10 cellular contexts compared by ENCODE assay signal in genomic region chr1:166133276-166133841, GRCh38. TPM values are rescaled to one million over a fixed set of nuclear protein-coding genes. Genes with fewer than 3 reads are reported as not detected.
DNase-seq lines count a peak whose midpoint lies in the region; ATAC-seq and TF ChIP-seq lines count a peak whose summit lies in the region.
"Had no signal": no experiment of that assay in that cellular context is flagged by ENCODE, and none has a peak within 500 bp of the region (broad histone marks: within the 10 kb centered on the region; RNA-seq: fewer than 3 reads in every experiment).

No MANE protein-coding gene starts in this region.

- H3K4me1 Mint-ChIP-seq in brain (no peaks in the 10 kb centered on the region), neural progenitor cell (no peaks in the 10 kb centered on the region)

- no peak for ATAC-seq in HG02678 (IDR thresholded peaks at IDR 0.05; ENCODE audit: unreplicated experiment)
- no peak for ATAC-seq in sciatic nerve

- H3K9me3 Mint-ChIP-seq in brain (peaks cover 0 to 2% (median 0%) of the 10 kb centered on the region in 5 experiments), neural progenitor cell (peaks cover 2% of the 10 kb centered on the region)

- H3K36me3 ChIP-seq in neural progenitor cell, result no peaks in the 10 kb centered on the region

- no peaks in the 10 kb centered on the region for H3K79me2 ChIP-seq in neural progenitor cell (ENCODE audit: low read depth)

- H3K4me1 ChIP-seq in neural progenitor cell, result no peaks in the 10 kb centered on the region

- no peaks in the 10 kb centered on the region for H3F3A ChIP-seq in neural progenitor cell (ENCODE audit: low read depth)

- no peak overlapping the region for H3K27ac ChIP-seq in neural progenitor cell
- H3K27ac ChIP-seq: coronary artery had no signal

- no peak overlapping the region for H2AFZ ChIP-seq in neural progenitor cell (replicated peaks)

- H3K9me3 ChIP-seq in neural progenitor cell (ENCODE audit: low read depth), result no peaks in the 10 kb centered on the region

- H3K27me3 Mint-ChIP-seq in brain (no peaks in the 10 kb centered on the region), neural progenitor cell (ENCODE audit: insufficient read depth, low read depth) (peaks cover 3% of the 10 kb centered on the region)

- no peak overlapping the region for H3K9ac ChIP-seq in neural progenitor cell

- H3K36me3 Mint-ChIP-seq in brain, result no peaks in the 10 kb centered on the region
- no peaks in the 10 kb centered on the region for H3K36me3 Mint-ChIP-seq in neural progenitor cell

- intact Hi-C loops in sciatic nerve (cut with DNase I), result no loop called here

- TF ChIP-seq CTCF in LNCAP (IDR thresholded peaks at IDR 0.05) (peak; percentile 76), brain (conservative IDR thresholded peaks at IDR 0.05) (peak; percentile 14 to 33), neural progenitor cell (IDR thresholded peaks at IDR 0.05) (peak; percentile 62)

- H4K20me1 ChIP-seq in neural progenitor cell (ENCODE audit: low read depth), result no peaks in the 10 kb centered on the region

- no peak overlapping the region for H3K4me2 ChIP-seq in neural progenitor cell

- DNase-seq in DMS 273 (lab: John Stamatoyannopoulos, UW; ENCODE audit: unreplicated experiment) (peak; percentile 61), DMS 273 treated with DMSO at 0.1 percent for 48 hours (lab: John Stamatoyannopoulos, UW) (no peak), neural progenitor cell (ENCODE audit: low spot score) (peak; percentile 23), globus pallidus (ENCODE audit: low spot score) (no peak), sciatic nerve (ENCODE audit: low spot score) (no peak)
- DNase-seq: 8988T had no signal

- H3K4me3 ChIP-seq in neural progenitor cell, result no peak overlapping the region
- H3K4me3 ChIP-seq: coronary artery had no signal

- H3K27me3 ChIP-seq in neural progenitor cell, result no peaks in the 10 kb centered on the region

- H3K27ac Mint-ChIP-seq in brain, result no peak overlapping the region
- no peak overlapping the region for H3K27ac Mint-ChIP-seq in neural progenitor cell

- H3K4me3 Mint-ChIP-seq in brain (no peak overlapping the region), neural progenitor cell (no peak overlapping the region)

RNA-seq across cellular contexts. Expression of gene FAM78B, which starts 33.4 kb away (rescaled TPM):
- 1.1 TPM for polyA plus RNA-seq in brain (ENCODE audit: insufficient read depth, low read depth, low replicate concordance)
- total RNA-seq in neural progenitor cell (ENCODE audit: low replicate concordance), result 0.43 TPM in 1 of 2 replicates, not detected in the other
- total RNA-seq in sciatic nerve, result 2.8 TPM

Comparison
In these comparisons a context has a peak if more than half of its experiments do, and no peak if none do; other contexts are left out.
1. DNase-seq: peak in DMS 273 (single experiment) and neural progenitor cell (single experiment); none in DMS 273 treated with DMSO at 0.1 percent for 48 hours (single experiment), globus pallidus (single experiment) and sciatic nerve (single experiment).
2. CTCF ChIP-seq: peak in every context shown above with its lines; median percentile 76 in LNCAP; 62 in neural progenitor cell; 24 in brain.